In genomic region chr7:134432296-134433152, GRCh38 we compare ENCODE assay signal across 8 cellular contexts.
DNase-seq lines count a peak whose midpoint lies in the region; ATAC-seq and TF ChIP-seq lines count a peak whose summit lies in the region.

No MANE protein-coding gene starts in this region.

- ATAC-seq in GM19023 (IDR thresholded peaks at IDR 0.05; ENCODE audit: unreplicated experiment) (peak; percentile 96), HG03280 (IDR thresholded peaks at IDR 0.05; ENCODE audit: unreplicated experiment) (peak; percentile 92)

- DNase-seq in AG10803 (ENCODE audit: low read depth) (peak; percentile 91), NCI-H345 (lab: John Stamatoyannopoulos, UW) (peak; percentile 88)
- DNase-seq in activated CD4-positive, alpha-beta T cell treated with anti-CD3 and anti-CD28 coated beads for 4 hours, result peak; percentile 61
- DNase-seq in stimulated activated CD4-positive, alpha-beta T cell treated with anti-CD3 and anti-CD28 coated beads, Interleukin-1b, Interleukin-23, amount 100 ng/mL, for 24 hours (ENCODE audit: low read depth in 4 of 4, low spot score in 1 of 4), result peak; percentile 34 to 54 (median 45)

- H3K27ac ChIP-seq in cingulate gyrus (ENCODE audit: low read depth, low read length), result peak overlapping the region; percentile 76
- peak overlapping the region; percentile 49 for H3K27ac ChIP-seq in layer of hippocampus (ENCODE audit: low read depth, low read length)

- no peaks in the 10 kb centered on the region for H3K27me3 ChIP-seq in layer of hippocampus (ENCODE audit: control insufficient read depth, insufficient read depth, low read length)

- peak overlapping the region; percentile 56 for H3K4me3 ChIP-seq in AG10803 (ENCODE audit: low read length)

- peak; percentile 68 for TF ChIP-seq CTCF in AG10803 (conservative IDR thresholded peaks at IDR 0.05; ENCODE audit: low read length)

Comparison
In these comparisons a context has a peak if more than half of its experiments do, and no peak if none do; other contexts are left out.
1. Peak in every context shown above with its lines: DNase-seq, ATAC-seq, H3K4me3 ChIP-seq and H3K27ac ChIP-seq.